1 cellular context compared by ENCODE assay signal in genomic region chr13:99200433-99201167, GRCh38.
TF ChIP-seq lines count a peak whose summit lies in the region.

A gene with protein sequence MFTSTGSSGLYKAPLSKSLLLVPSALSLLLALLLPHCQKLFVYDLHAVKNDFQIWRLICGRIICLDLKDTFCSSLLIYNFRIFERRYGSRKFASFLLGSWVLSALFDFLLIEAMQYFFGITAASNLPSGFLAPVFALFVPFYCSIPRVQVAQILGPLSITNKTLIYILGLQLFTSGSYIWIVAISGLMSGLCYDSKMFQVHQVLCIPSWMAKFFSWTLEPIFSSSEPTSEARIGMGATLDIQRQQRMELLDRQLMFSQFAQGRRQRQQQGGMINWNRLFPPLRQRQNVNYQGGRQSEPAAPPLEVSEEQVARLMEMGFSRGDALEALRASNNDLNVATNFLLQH (plus strand): TSS chr13:99200854. CDS start chr13:99200909, 55 bp downstream.

TF ChIP-seq in HepG2, 621 proteins besides CTCF, POLR2A, EP300 and RAD21 (continued from another document and continues in another):
- TF ChIP-seq PAXIP1 (CRISPR knock-in tag; conservative IDR thresholded peaks at IDR 0.05) (no peak; the same call in 1 of the 2 replicates), ZNF468 (CRISPR knock-in tag; IDR thresholded peaks at IDR 0.05) (0 out of 2 replicates have a peak, but pooled peaks have one; percentile 19), JUND (CRISPR knock-in tag; IDR thresholded peaks at IDR 0.05) (no peak), KDM4B (CRISPR knock-in tag; IDR thresholded peaks at IDR 0.05) (no peak; the same call in 1 of the 2 replicates), PCBP1 (IDR thresholded peaks at IDR 0.05; ENCODE audit: borderline replicate concordance, low read depth, low read length) (no peak), CENPT (CRISPR knock-in tag; IDR thresholded peaks at IDR 0.05; ENCODE audit: low read depth) (no peak), MLLT10 (CRISPR knock-in tag; IDR thresholded peaks at IDR 0.05) (no peak), CHCHD3 (CRISPR knock-in tag; IDR thresholded peaks at IDR 0.05) (peak; percentile 69), ESRRA (CRISPR knock-in tag; IDR thresholded peaks at IDR 0.05; ENCODE audit: low read depth) (no peak), CEBPB (IDR thresholded peaks at IDR 0.05; ENCODE audit: borderline replicate concordance, low read depth, low read length) (no peak), ZNF503 (CRISPR knock-in tag; IDR thresholded peaks at IDR 0.05) (no peak), ZNF484 (CRISPR knock-in tag; IDR thresholded peaks at IDR 0.05; ENCODE audit: borderline replicate concordance, low read depth) (no peak), ZFP90 (CRISPR knock-in tag; IDR thresholded peaks at IDR 0.05; ENCODE audit: borderline replicate concordance) (no peak; the same call in 1 of the 2 replicates), ATRX (CRISPR knock-in tag; IDR thresholded peaks at IDR 0.05; ENCODE audit: borderline replicate concordance) (no peak), ZBTB38 (CRISPR knock-in tag; IDR thresholded peaks at IDR 0.05) (peak; percentile 68; the same call in 1 of the 2 replicates), ZNF720 (CRISPR knock-in tag; IDR thresholded peaks at IDR 0.05) (no peak), HHEX (CRISPR knock-in tag; IDR thresholded peaks at IDR 0.05) (no peak), ZNF296 (CRISPR knock-in tag; conservative IDR thresholded peaks at IDR 0.05) (no peak), MZF1 (CRISPR knock-in tag; IDR thresholded peaks at IDR 0.05; ENCODE audit: borderline replicate concordance) (no peak), LCORL (IDR thresholded peaks at IDR 0.05) (no peak), LCORL (CRISPR knock-in tag; IDR thresholded peaks at IDR 0.05) (peak; percentile 54), ARNT (IDR thresholded peaks at IDR 0.05) (no peak), EEA1 (CRISPR knock-in tag; IDR thresholded peaks at IDR 0.05; ENCODE audit: borderline replicate concordance) (0 out of 2 replicates have a peak, but pooled peaks have one; percentile 9), SIX1 (CRISPR knock-in tag; IDR thresholded peaks at IDR 0.05; ENCODE audit: borderline replicate concordance) (no peak), MIER3 (CRISPR knock-in tag; IDR thresholded peaks at IDR 0.05; ENCODE audit: borderline replicate concordance) (peak; percentile 67; the same call in 1 of the 2 replicates), ZNF225 (CRISPR knock-in tag; IDR thresholded peaks at IDR 0.05) (no peak; the same call in 1 of the 2 replicates), JUN (CRISPR knock-in tag; IDR thresholded peaks at IDR 0.05) (no peak), TSC22D2 (CRISPR knock-in tag; IDR thresholded peaks at IDR 0.05; ENCODE audit: borderline replicate concordance) (no peak), ZNF660 (CRISPR knock-in tag; IDR thresholded peaks at IDR 0.05; ENCODE audit: borderline replicate concordance, low read depth) (no peak), RBFOX2 (IDR thresholded peaks at IDR 0.05; ENCODE audit: low read depth, low read length) (peak; percentile 95), NFE2 (CRISPR knock-in tag; IDR thresholded peaks at IDR 0.05) (no peak), RORA (CRISPR knock-in tag; IDR thresholded peaks at IDR 0.05) (no peak), ZNF768 (CRISPR knock-in tag; IDR thresholded peaks at IDR 0.05) (no peak; the same call in 1 of the 2 replicates), TRIM22 (IDR thresholded peaks at IDR 0.05) (no peak), ZNF619 (CRISPR knock-in tag; IDR thresholded peaks at IDR 0.05) (0 out of 2 replicates have a peak, but pooled peaks have one; percentile 45), MXI1 (IDR thresholded peaks at IDR 0.05; ENCODE audit: borderline replicate concordance, low read depth, low read length) (peak; percentile 69; the same call in 2 of the 3 replicates), ZBTB26 (CRISPR knock-in tag; IDR thresholded peaks at IDR 0.05; ENCODE audit: borderline replicate concordance) (peak; percentile 16), KDM3A (CRISPR knock-in tag; IDR thresholded peaks at IDR 0.05; ENCODE audit: low read depth) (0 out of 2 replicates have a peak, but pooled peaks have one; percentile 22), FOXA3 (CRISPR knock-in tag; IDR thresholded peaks at IDR 0.05) (peak; percentile 38), IKZF4 (CRISPR knock-in tag; IDR thresholded peaks at IDR 0.05; ENCODE audit: borderline replicate concordance, low read depth, not compliant biosample characterization) (no peak), ZNF430 (CRISPR knock-in tag; IDR thresholded peaks at IDR 0.05) (no peak), KLF9 (CRISPR knock-in tag; IDR thresholded peaks at IDR 0.05; ENCODE audit: low read depth) (no peak), ZNF329 (CRISPR knock-in tag; IDR thresholded peaks at IDR 0.05; ENCODE audit: low read depth) (no peak; the same call in 1 of the 2 replicates), ZBED4 (CRISPR knock-in tag; IDR thresholded peaks at IDR 0.05; ENCODE audit: borderline replicate concordance) (peak; percentile 64; the same call in 1 of the 2 replicates)
- TF ChIP-seq, protein P1, sequence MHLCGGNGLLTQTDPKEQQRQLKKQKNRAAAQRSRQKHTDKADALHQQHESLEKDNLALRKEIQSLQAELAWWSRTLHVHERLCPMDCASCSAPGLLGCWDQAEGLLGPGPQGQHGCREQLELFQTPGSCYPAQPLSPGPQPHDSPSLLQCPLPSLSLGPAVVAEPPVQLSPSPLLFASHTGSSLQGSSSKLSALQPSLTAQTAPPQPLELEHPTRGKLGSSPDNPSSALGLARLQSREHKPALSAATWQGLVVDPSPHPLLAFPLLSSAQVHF (CRISPR knock-in tag; IDR thresholded peaks at IDR 0.05): no peak
- TF ChIP-seq, protein P2, sequence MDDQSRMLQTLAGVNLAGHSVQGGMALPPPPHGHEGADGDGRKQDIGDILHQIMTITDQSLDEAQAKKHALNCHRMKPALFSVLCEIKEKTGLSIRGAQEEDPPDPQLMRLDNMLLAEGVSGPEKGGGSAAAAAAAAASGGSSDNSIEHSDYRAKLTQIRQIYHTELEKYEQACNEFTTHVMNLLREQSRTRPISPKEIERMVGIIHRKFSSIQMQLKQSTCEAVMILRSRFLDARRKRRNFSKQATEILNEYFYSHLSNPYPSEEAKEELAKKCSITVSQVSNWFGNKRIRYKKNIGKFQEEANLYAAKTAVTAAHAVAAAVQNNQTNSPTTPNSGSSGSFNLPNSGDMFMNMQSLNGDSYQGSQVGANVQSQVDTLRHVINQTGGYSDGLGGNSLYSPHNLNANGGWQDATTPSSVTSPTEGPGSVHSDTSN (CRISPR knock-in tag; IDR thresholded peaks at IDR 0.05; ENCODE audit: borderline replicate concordance): no peak
- TF ChIP-seq, protein P3, sequence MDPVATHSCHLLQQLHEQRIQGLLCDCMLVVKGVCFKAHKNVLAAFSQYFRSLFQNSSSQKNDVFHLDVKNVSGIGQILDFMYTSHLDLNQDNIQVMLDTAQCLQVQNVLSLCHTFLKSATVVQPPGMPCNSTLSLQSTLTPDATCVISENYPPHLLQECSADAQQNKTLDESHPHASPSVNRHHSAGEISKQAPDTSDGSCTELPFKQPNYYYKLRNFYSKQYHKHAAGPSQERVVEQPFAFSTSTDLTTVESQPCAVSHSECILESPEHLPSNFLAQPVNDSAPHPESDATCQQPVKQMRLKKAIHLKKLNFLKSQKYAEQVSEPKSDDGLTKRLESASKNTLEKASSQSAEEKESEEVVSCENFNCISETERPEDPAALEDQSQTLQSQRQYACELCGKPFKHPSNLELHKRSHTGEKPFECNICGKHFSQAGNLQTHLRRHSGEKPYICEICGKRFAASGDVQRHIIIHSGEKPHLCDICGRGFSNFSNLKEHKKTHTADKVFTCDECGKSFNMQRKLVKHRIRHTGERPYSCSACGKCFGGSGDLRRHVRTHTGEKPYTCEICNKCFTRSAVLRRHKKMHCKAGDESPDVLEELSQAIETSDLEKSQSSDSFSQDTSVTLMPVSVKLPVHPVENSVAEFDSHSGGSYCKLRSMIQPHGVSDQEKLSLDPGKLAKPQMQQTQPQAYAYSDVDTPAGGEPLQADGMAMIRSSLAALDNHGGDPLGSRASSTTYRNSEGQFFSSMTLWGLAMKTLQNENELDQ (CRISPR knock-in tag; IDR thresholded peaks at IDR 0.05; ENCODE audit: borderline replicate concordance): no peak
